9 cellular contexts compared by ENCODE assay signal in the genomic region with DNA sequence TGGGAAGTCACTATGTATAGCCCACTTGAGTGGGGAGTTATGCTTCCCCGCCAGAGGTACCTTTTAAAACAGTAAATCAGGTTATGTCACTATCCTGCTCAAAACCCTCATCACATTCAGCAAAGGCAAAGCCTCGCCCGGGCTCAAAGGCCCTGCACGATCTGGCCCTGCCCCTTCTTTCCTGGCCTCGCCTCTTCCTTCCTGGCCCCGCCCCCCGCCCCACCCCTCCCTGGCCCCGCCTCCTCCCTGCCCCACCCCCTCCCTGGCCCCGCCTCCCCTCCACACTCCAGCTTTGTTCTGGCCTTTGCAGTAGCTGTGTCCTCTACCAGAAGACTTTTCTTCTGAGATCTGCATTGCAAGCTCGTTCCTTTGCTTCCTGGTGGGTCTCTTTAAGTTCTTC. TPM values are rescaled to one million over a fixed set of nuclear protein-coding genes. Genes with fewer than 3 reads are reported as not detected.
A peak's percentile ranks its signal among the peaks of the same experiment; 100 is the strongest.
DNase-seq lines count a peak whose midpoint lies in the region; ATAC-seq, FAIRE-seq and TF ChIP-seq lines count a peak whose summit lies in the region.
"Had no signal": no experiment of that assay in that cellular context is flagged by ENCODE, and none has a peak within 500 bp of the region (broad histone marks: within the 10 kb centered on the region; RNA-seq: fewer than 3 reads in every experiment).

No MANE protein-coding gene starts in this region.

- H3K27ac Mint-ChIP-seq in activated T-cell treated with anti-CD3 and anti-CD28 coated beads, Interleukin-2, amount 50 U/mL, for 72 hours, result no peak overlapping the region

- no peak for TF ChIP-seq CTCF in D721Med (IDR thresholded peaks at IDR 0.05; ENCODE audit: insufficient read depth, missing control alignments)

- no peak overlapping the region for H3K4me3 Mint-ChIP-seq in activated T-cell treated with anti-CD3 and anti-CD28 coated beads, Interleukin-2, amount 50 U/mL, for 72 hours

- no peaks in the 10 kb centered on the region for H3K36me3 Mint-ChIP-seq in activated T-cell treated with anti-CD3 and anti-CD28 coated beads, Interleukin-2, amount 50 U/mL, for 72 hours (ENCODE audit: insufficient read depth in 2 of 2)

- FAIRE-seq in D721Med (lab: Jason Lieb, UNC), result no peak

- DNase-seq in GDM1 (lab: John Stamatoyannopoulos, UW) (peak; percentile 25), NAMALWA (ENCODE audit: low spot score) (peak; percentile 67), left lobe of liver (ENCODE audit: low spot score) (no peak), DMS153 treated with DMSO at 0.1 percent for 48 hours (lab: John Stamatoyannopoulos, UW; ENCODE audit: unreplicated experiment) (no peak), D721Med (ENCODE audit: insufficient read length, low spot score) (no peak)
- peak; percentile 42 to 45 for DNase-seq in activated T-cell treated with anti-CD3 and anti-CD28 coated beads, Interleukin-2, amount 50 U/mL, for 72 hours

- no peaks in the 10 kb centered on the region for H3K4me1 Mint-ChIP-seq in activated T-cell treated with anti-CD3 and anti-CD28 coated beads, Interleukin-2, amount 50 U/mL, for 72 hours (ENCODE audit: low read depth)

- H3K9me3 Mint-ChIP-seq in activated T-cell treated with anti-CD3 and anti-CD28 coated beads, Interleukin-2, amount 50 U/mL, for 72 hours, result no peaks in the 10 kb centered on the region

- peak; percentile 63 to 64 for ATAC-seq in activated T-cell treated with anti-CD3 and anti-CD28 coated beads, Interleukin-2, amount 50 U/mL, for 72 hours (replicated peaks in 1 of 2)
- ATAC-seq in left lobe of liver (peak; percentile 51), HG03097 (IDR thresholded peaks at IDR 0.05; ENCODE audit: low FRiP score, unreplicated experiment) (no peak), HG03565 (IDR thresholded peaks at IDR 0.05; ENCODE audit: unreplicated experiment) (no peak)

- H3K27me3 Mint-ChIP-seq in activated T-cell treated with anti-CD3 and anti-CD28 coated beads, Interleukin-2, amount 50 U/mL, for 72 hours (ENCODE audit: low read depth), result peaks cover 6% of the 10 kb centered on the region

RNA-seq across cellular contexts. Expression of gene LDLRAD2, which starts 6.6 kb away (rescaled TPM):
- under 1 TPM; 0.05 to 0.07 TPM for total RNA-seq in activated T-cell treated with anti-CD3 and anti-CD28 coated beads, Interleukin-2, amount 50 U/mL, for 72 hours
- total RNA-seq in left lobe of liver, result not detected
- total RNA-seq: dermis microvascular lymphatic vessel endothelial cell had no signal

RNA-seq across cellular contexts. Expression of gene USP48, which starts 35.7 kb away (rescaled TPM):
- 100 to 1,000 TPM; 129 to 143 TPM for total RNA-seq in activated T-cell treated with anti-CD3 and anti-CD28 coated beads, Interleukin-2, amount 50 U/mL, for 72 hours
- total RNA-seq in left lobe of liver, result 22.7 TPM

Comparison
In these comparisons a context has a peak if more than half of its experiments do, and no peak if none do; other contexts are left out.
1. DNase-seq: peak in GDM1 (single experiment), NAMALWA (single experiment) and activated T-cell treated with anti-CD3 and anti-CD28 coated beads, Interleukin-2, amount 50 U/mL, for 72 hours (2 of 2); none in left lobe of liver (single experiment), DMS153 treated with DMSO at 0.1 percent for 48 hours (single experiment) and D721Med (single experiment).
2. ATAC-seq: peak in activated T-cell treated with anti-CD3 and anti-CD28 coated beads, Interleukin-2, amount 50 U/mL, for 72 hours (2 of 2) and left lobe of liver (single experiment); none in HG03097 (single experiment) and HG03565 (single experiment).